In genomic region chr6:28693033-28693750, GRCh38 we compare ENCODE assay signal across 16 cellular contexts.
DNase-seq lines count a peak whose midpoint lies in the region; ATAC-seq lines count a peak whose summit lies in the region.
"Had no signal": no experiment of that assay in that cellular context is flagged by ENCODE, and none has a peak within 500 bp of the region (broad histone marks: within the 10 kb centered on the region; RNA-seq: fewer than 3 reads in every experiment).

No MANE protein-coding gene starts in this region.

- no peaks in the 10 kb centered on the region for H3K9me3 Mint-ChIP-seq in activated T-cell treated with anti-CD3 and anti-CD28 coated beads, Interleukin-2, amount 50 U/mL, for 72 hours
- peaks cover 0 to 4% of the 10 kb centered on the region in 2 donors for H3K9me3 Mint-ChIP-seq in stimulated activated naive B cell treated with anti-CD40 and anti-IgM and Interleukin-4, amounts not matched to agents 10 μg/mL and 1 μg/mL and 100 μg/mL, for 72 hours

- peak overlapping the region; percentile 62 to 67 for H3K4me3 Mint-ChIP-seq in activated T-cell treated with anti-CD3 and anti-CD28 coated beads, Interleukin-2, amount 50 U/mL, for 72 hours
- no peak overlapping the region for H3K4me3 Mint-ChIP-seq in stimulated activated naive B cell treated with anti-CD40 and anti-IgM and Interleukin-4, amounts not matched to agents 10 μg/mL and 1 μg/mL and 100 μg/mL, for 72 hours

- H3K9ac ChIP-seq in iPS-20b (ENCODE audit: low read depth, low read length), result peak overlapping the region; percentile 32; the same call in 1 of the 2 replicates

- DNase-seq in activated T-cell treated with anti-CD3 and anti-CD28 coated beads, Interleukin-2, amount 50 U/mL, for 72 hours, result no peak
- DNase-seq in activated T-cell treated with anti-CD3 and anti-CD28 coated beads, Interleukin-2, amount 50 U/mL, for 1 hour, result no peak
- DNase-seq in cerebellar cortex (ENCODE audit: low spot score) (peak; percentile 10), mucosa of gallbladder (ENCODE audit: low spot score) (no peak), SHP77 treated with DMSO at 0.1 percent for 48 hours (lab: John Stamatoyannopoulos, UW) (no peak)
- DNase-seq in stimulated activated naive B cell treated with anti-CD40 and anti-IgM and Interleukin-4, amounts not matched to agents 10 μg/mL and 1 μg/mL and 100 μg/mL, for 72 hours, result no peak
- DNase-seq in activated CD4-positive, alpha-beta T cell treated with anti-CD3 and anti-CD28 coated beads, Interleukin-2, amount 50 U/mL, for 4 hours, result no peak
- DNase-seq: activated CD4-positive, alpha-beta T cell treated with anti-CD3 and anti-CD28 coated beads for 1 hour; amygdala; naive thymus-derived CD4-positive, alpha-beta T cell; NCI-H187 treated with DMSO at 0.1 percent for 48 hours; NCI-H526 treated with DMSO at 0.1 percent for 48 hours; right lobe of liver; T-helper 1 cell had no signal

- peak overlapping the region; percentile 6 for H3K27ac Mint-ChIP-seq in activated T-cell treated with anti-CD3 and anti-CD28 coated beads, Interleukin-2, amount 50 U/mL, for 72 hours
- peak overlapping the region; percentile 4 for H3K27ac Mint-ChIP-seq in stimulated activated naive B cell treated with anti-CD40 and anti-IgM and Interleukin-4, amounts not matched to agents 10 μg/mL and 1 μg/mL and 100 μg/mL, for 72 hours

- H3K27me3 ChIP-seq in iPS-20b (ENCODE audit: insufficient read depth, low read length), result peaks cover 66% of the 10 kb centered on the region

- no peaks in the 10 kb centered on the region for H3K9me3 ChIP-seq in iPS-20b (ENCODE audit: insufficient read depth, low read depth, low read length)
- H3K9me3 ChIP-seq: right lobe of liver had no signal

- H3K36me3 ChIP-seq in iPS-20b (ENCODE audit: insufficient read depth, low read depth, low read length), result no peaks in the 10 kb centered on the region
- H3K36me3 ChIP-seq: right lobe of liver had no signal

- H3K27me3 Mint-ChIP-seq in activated T-cell treated with anti-CD3 and anti-CD28 coated beads, Interleukin-2, amount 50 U/mL, for 72 hours (ENCODE audit: low read depth), result peaks cover 100% of the 10 kb centered on the region
- H3K27me3 Mint-ChIP-seq in stimulated activated naive B cell treated with anti-CD40 and anti-IgM and Interleukin-4, amounts not matched to agents 10 μg/mL and 1 μg/mL and 100 μg/mL, for 72 hours, result peaks cover 69 to 86% of the 10 kb centered on the region in 2 donors

- H3K36me3 Mint-ChIP-seq in activated T-cell treated with anti-CD3 and anti-CD28 coated beads, Interleukin-2, amount 50 U/mL, for 72 hours (ENCODE audit: insufficient read depth in 2 of 2), result peaks cover 3 to 12% of the 10 kb centered on the region in 2 donors
- H3K36me3 Mint-ChIP-seq in stimulated activated naive B cell treated with anti-CD40 and anti-IgM and Interleukin-4, amounts not matched to agents 10 μg/mL and 1 μg/mL and 100 μg/mL, for 72 hours, result peaks cover 5 to 7% of the 10 kb centered on the region in 2 donors

- H3K27ac ChIP-seq in iPS-20b (ENCODE audit: low read length), result no peak overlapping the region
- H3K27ac ChIP-seq: right lobe of liver had no signal

- H3K4me1 Mint-ChIP-seq in activated T-cell treated with anti-CD3 and anti-CD28 coated beads, Interleukin-2, amount 50 U/mL, for 72 hours (ENCODE audit: low read depth), result peaks cover 32% of the 10 kb centered on the region
- peaks cover 7 to 18% of the 10 kb centered on the region in 2 donors for H3K4me1 Mint-ChIP-seq in stimulated activated naive B cell treated with anti-CD40 and anti-IgM and Interleukin-4, amounts not matched to agents 10 μg/mL and 1 μg/mL and 100 μg/mL, for 72 hours

- peak overlapping the region; percentile 79 for H3K4me3 ChIP-seq in iPS-20b (ENCODE audit: low read length)
- H3K4me3 ChIP-seq: right lobe of liver had no signal

- peak in 1 of 2 donors; percentile 45 for ATAC-seq in activated T-cell treated with anti-CD3 and anti-CD28 coated beads, Interleukin-2, amount 50 U/mL, for 72 hours (replicated peaks in 1 of 2)
- no peak for ATAC-seq in stimulated activated naive B cell treated with anti-CD40 and anti-IgM and Interleukin-4, amounts not matched to agents 10 μg/mL and 1 μg/mL and 100 μg/mL, for 72 hours (replicated peaks)
- ATAC-seq: left lobe of liver; naive thymus-derived CD4-positive, alpha-beta T cell; right lobe of liver had no signal

- peaks cover 4% of the 10 kb centered on the region; the same call in 1 of the 2 replicates for H3K4me1 ChIP-seq in iPS-20b (ENCODE audit: insufficient read depth, low read length)
- H3K4me1 ChIP-seq: right lobe of liver had no signal

Comparison
In these comparisons a context has a peak if more than half of its experiments do, and no peak if none do; other contexts are left out.
1. H3K4me3 Mint-ChIP-seq: peak in activated T-cell treated with anti-CD3 and anti-CD28 coated beads, Interleukin-2, amount 50 U/mL, for 72 hours (2 of 2); none in stimulated activated naive B cell treated with anti-CD40 and anti-IgM and Interleukin-4, amounts not matched to agents 10 μg/mL and 1 μg/mL and 100 μg/mL, for 72 hours (0 of 2).